In genomic region chr17:17988427-17988945, GRCh38 we compare ENCODE assay signal across 19 cellular contexts.
"Had no signal": no experiment of that assay in that cellular context is flagged by ENCODE, and none has a peak within 500 bp of the region (broad histone marks: within the 10 kb centered on the region; RNA-seq: fewer than 3 reads in every experiment).

No MANE protein-coding gene starts in this region.

- H3K9me3 ChIP-seq: adrenal gland had no signal

- H3K27ac ChIP-seq: adrenal gland had no signal

- H3K4me3 ChIP-seq: adrenal gland had no signal

- ATAC-seq: activated CD4-positive, CD25-positive, alpha-beta regulatory T cell treated with anti-CD3 and anti-CD28 coated beads, Interleukin-2, amount 50 U/mL, for 24 hours; activated CD8-positive, alpha-beta T cell treated with anti-CD3 and anti-CD28 coated beads for 36 hours; activated T-cell treated with anti-CD3 and anti-CD28 coated beads, Interleukin-2, amount 50 U/mL, for 72 hours; PC-3 had no signal

- H3K36me3 ChIP-seq: adrenal gland had no signal

- H3K36me3 Mint-ChIP-seq: activated naive CD8-positive, alpha-beta T cell treated with anti-CD3 and anti-CD28 coated beads, Interleukin-2, amount 10 ng/mL, durations not matched to agents 7 days and 5 days had no signal

- H3K27me3 Mint-ChIP-seq: activated CD8-positive, alpha-beta T cell treated with anti-CD3 and anti-CD28 coated beads for 36 hours; activated naive CD8-positive, alpha-beta T cell treated with anti-CD3 and anti-CD28 coated beads, Interleukin-2, amount 10 ng/mL, durations not matched to agents 7 days and 5 days had no signal

- H3K4me3 Mint-ChIP-seq: activated CD8-positive, alpha-beta T cell treated with anti-CD3 and anti-CD28 coated beads for 36 hours; activated naive CD8-positive, alpha-beta T cell treated with anti-CD3 and anti-CD28 coated beads, Interleukin-2, amount 10 ng/mL, durations not matched to agents 7 days and 5 days; activated T-cell treated with anti-CD3 and anti-CD28 coated beads, Interleukin-2, amount 50 U/mL, for 72 hours; T-helper 1 cell treated with Interleukin-12 subunit alpha and Interleukin-12 subunit beta and Interleukin-4 antibody, amounts not matched to agents 30 μg/mL and 1 μg/mL, for 36 hours had no signal

- FAIRE-seq: RCC 7860 had no signal

- H3K9me3 Mint-ChIP-seq: activated CD8-positive, alpha-beta T cell treated with anti-CD3 and anti-CD28 coated beads for 36 hours; activated naive CD8-positive, alpha-beta T cell treated with anti-CD3 and anti-CD28 coated beads, Interleukin-2, amount 10 ng/mL, durations not matched to agents 7 days and 5 days; activated T-cell treated with anti-CD3 and anti-CD28 coated beads, Interleukin-2, amount 50 U/mL, for 72 hours; T-helper 1 cell treated with Interleukin-12 subunit alpha and Interleukin-12 subunit beta and Interleukin-4 antibody, amounts not matched to agents 30 μg/mL and 1 μg/mL, for 36 hours had no signal

- H3K27ac Mint-ChIP-seq: activated CD8-positive, alpha-beta T cell treated with anti-CD3 and anti-CD28 coated beads for 36 hours; activated naive CD8-positive, alpha-beta T cell treated with anti-CD3 and anti-CD28 coated beads, Interleukin-2, amount 10 ng/mL, durations not matched to agents 7 days and 5 days; activated T-cell treated with anti-CD3 and anti-CD28 coated beads, Interleukin-2, amount 50 U/mL, for 72 hours; T-helper 1 cell treated with Interleukin-12 subunit alpha and Interleukin-12 subunit beta and Interleukin-4 antibody, amounts not matched to agents 30 μg/mL and 1 μg/mL, for 36 hours had no signal

- H3K4me1 Mint-ChIP-seq: activated naive CD8-positive, alpha-beta T cell treated with anti-CD3 and anti-CD28 coated beads, Interleukin-2, amount 10 ng/mL, durations not matched to agents 7 days and 5 days had no signal

- H3K27me3 ChIP-seq: adrenal gland had no signal

- DNase-seq: activated CD4-positive, alpha-beta T cell treated with anti-CD3 and anti-CD28 coated beads for 4 hours; activated CD8-positive, alpha-beta memory T cell treated with anti-CD3 and anti-CD28 coated beads, Interleukin-2, amount 50 U/mL, for 4 hours; activated CD8-positive, alpha-beta T cell treated with anti-CD3 and anti-CD28 coated beads for 36 hours; activated naive CD4-positive, alpha-beta T cell treated with anti-CD3 and anti-CD28 coated beads, Interleukin-2, amount 50 U/mL, for 16 hours; activated naive CD8-positive, alpha-beta T cell treated with anti-CD3 and anti-CD28 coated beads, Interleukin-2, amount 10 ng/mL, durations not matched to agents 7 days and 5 days; activated T-cell treated with anti-CD3 and anti-CD28 coated beads, Interleukin-2, amount 50 U/mL, for 72 hours; adrenal gland; anterior cingulate cortex; cerebellar nuclear complex; Karpas-422; NCI-H1105 treated with DMSO at 0.1 percent for 48 hours; NCI-H1930; NCI-H2171; NCI-H2227 treated with DMSO at 0.1 percent for 48 hours; PC-3; SHP77 had no signal
